18 cellular contexts compared by ENCODE assay signal in genomic region chr9:124102363-124102762, GRCh38.
"Had no signal": no experiment of that assay in that cellular context is flagged by ENCODE, and none has a peak within 500 bp of the region (broad histone marks: within the 10 kb centered on the region; RNA-seq: fewer than 3 reads in every experiment).

No MANE protein-coding gene starts in this region.

- ATAC-seq: gastrocnemius medialis; heart right ventricle; naive thymus-derived CD4-positive, alpha-beta T cell; right cardiac atrium had no signal

- H3K27ac Mint-ChIP-seq: naive thymus-derived CD4-positive, alpha-beta T cell had no signal

- H3K4me3 Mint-ChIP-seq: naive thymus-derived CD4-positive, alpha-beta T cell had no signal

- H3K36me3 ChIP-seq: esophagus muscularis mucosa, gastrocnemius medialis, heart right ventricle, uterus had no signal

- H3K4me3 ChIP-seq: dorsolateral prefrontal cortex, esophagus muscularis mucosa, gastrocnemius medialis, heart right ventricle, uterus had no signal

- H3K9me3 ChIP-seq: esophagus muscularis mucosa, gastrocnemius medialis, heart right ventricle, uterus had no signal

- H3K4me1 ChIP-seq: esophagus muscularis mucosa, gastrocnemius medialis, heart right ventricle, uterus had no signal

- H3K27ac ChIP-seq: dorsolateral prefrontal cortex, esophagus muscularis mucosa, gastrocnemius medialis, heart right ventricle, uterus had no signal

- H3K36me3 Mint-ChIP-seq: naive thymus-derived CD4-positive, alpha-beta T cell had no signal

- H3K27me3 ChIP-seq: uterus had no signal

- DNase-seq: cortex of kidney; dorsolateral prefrontal cortex; effector CD8-positive, alpha-beta T cell; gastrocnemius medialis; heart right ventricle; hypothalamus; kidney glomerular epithelial cell; mesendoderm; naive thymus-derived CD4-positive, alpha-beta T cell; right cardiac atrium; small intestine; stimulated activated CD4-positive, alpha-beta T cell treated with anti-CD3 and anti-CD28 coated beads, Interleukin-12 subunit alpha, Interleukin-12 subunit beta, amount 100 ng/mL, for 4 hours; stimulated activated naive CD4-positive, alpha-beta T cell treated with Interleukin-2 at 50 U/mL for 16 hours; trophoblast cell; uterus had no signal

- FAIRE-seq: endometrium, islet of Langerhans, small intestine had no signal
